ENCODE assay signal across 11 cellular contexts in genomic region chr5:14172149-14172795, GRCh38. TPM values are rescaled to one million over a fixed set of nuclear protein-coding genes. Genes with fewer than 3 reads are reported as not detected.
DNase-seq lines count a peak whose midpoint lies in the region; ATAC-seq and TF ChIP-seq lines count a peak whose summit lies in the region.
"Had no signal": no experiment of that assay in that cellular context is flagged by ENCODE, and none has a peak within 500 bp of the region (broad histone marks: within the 10 kb centered on the region; RNA-seq: fewer than 3 reads in every experiment).

No MANE protein-coding gene starts in this region.

- POLR2A ChIA-PET in activated B cell treated with CpG ODN at 0.5 μM for 24 hours (lab: Charles Lee), result interaction anchor here (0.8 to 1.8 kb wide), 7 partner anchors 13 to 78 kb away, joined by 3 to 8 read pairs (median 4); no protein-coding TSS in a partner anchor

- peaks cover 86% of the 10 kb centered on the region for H3K4me1 Mint-ChIP-seq in activated B cell treated with CpG ODN at 0.5 μM for 24 hours

- no peaks in the 10 kb centered on the region for H3K9me3 ChIP-seq in SJCRH30 (replicated peaks)

- DNase-seq in activated B cell treated with CpG ODN at 0.5 μM for 24 hours (no peak), hepatic stellate cell (ENCODE audit: low spot score) (no peak), HPDE6-E6E7 (ENCODE audit: extremely low spot score) (no peak), SJCRH30 (no peak)
- DNase-seq in activated naive CD4-positive, alpha-beta T cell treated with anti-CD3 and anti-CD28 coated beads, Interleukin-2, amount 50 U/mL, for 16 hours, result no peak
- DNase-seq: activated CD8-positive, alpha-beta T cell treated with anti-CD3 and anti-CD28 coated beads for 36 hours; effector memory CD4-positive, alpha-beta T cell; MM.1S had no signal

- no peaks in the 10 kb centered on the region for H3K36me3 Mint-ChIP-seq in activated B cell treated with CpG ODN at 0.5 μM for 24 hours (ENCODE audit: low read depth)

- no peak overlapping the region for H3K27ac ChIP-seq in SJCRH30

- peak; percentile 42 for ATAC-seq in GM19455 (IDR thresholded peaks at IDR 0.05; ENCODE audit: unreplicated experiment)
- peak; percentile 51 for ATAC-seq in HG03095 (IDR thresholded peaks at IDR 0.05; ENCODE audit: unreplicated experiment)
- ATAC-seq in activated B cell treated with CpG ODN at 0.5 μM for 24 hours (ENCODE audit: low read depth), result peak; percentile 45
- ATAC-seq: activated CD8-positive, alpha-beta T cell treated with anti-CD3 and anti-CD28 coated beads for 36 hours had no signal

- intact Hi-C loops in activated B cell treated with CpG ODN at 0.5 μM for 24 hours (cut with micrococcal nuclease), result loop anchor here (1.0 to 2.0 kb wide), 3 partner anchors 27 to 63 kb away; no protein-coding TSS in a partner anchor

- H3K9me3 Mint-ChIP-seq in activated B cell treated with CpG ODN at 0.5 μM for 24 hours, result no peaks in the 10 kb centered on the region
- H3K9me3 Mint-ChIP-seq: activated CD8-positive, alpha-beta T cell treated with anti-CD3 and anti-CD28 coated beads for 36 hours had no signal

- H3K4me3 ChIP-seq in GM08714 (ENCODE audit: low read length) (peak overlapping the region; percentile 59), SJCRH30 (no peak overlapping the region)

- peak overlapping the region; percentile 93 for H3K27ac Mint-ChIP-seq in activated B cell treated with CpG ODN at 0.5 μM for 24 hours
- H3K27ac Mint-ChIP-seq: activated CD8-positive, alpha-beta T cell treated with anti-CD3 and anti-CD28 coated beads for 36 hours had no signal

- H3K36me3 ChIP-seq in SJCRH30, result no peaks in the 10 kb centered on the region

- no peaks in the 10 kb centered on the region for H3K27me3 Mint-ChIP-seq in activated B cell treated with CpG ODN at 0.5 μM for 24 hours

- peaks cover 2% of the 10 kb centered on the region; the same call in 1 of the 2 replicates for H3K4me1 ChIP-seq in SJCRH30

- no peak for TF ChIP-seq CTCF in activated B cell treated with CpG ODN at 0.5 μM for 24 hours (IDR thresholded peaks at IDR 0.05)

- CTCF ChIA-PET in activated B cell treated with CpG ODN at 0.5 μM for 24 hours (lab: Charles Lee), result interaction anchor here (1.2 kb wide), 1 partner anchor 27 kb away, joined by 3 read pairs; no protein-coding TSS in a partner anchor

- H3K4me3 Mint-ChIP-seq in activated B cell treated with CpG ODN at 0.5 μM for 24 hours, result peak overlapping the region; percentile 74
- H3K4me3 Mint-ChIP-seq: activated CD8-positive, alpha-beta T cell treated with anti-CD3 and anti-CD28 coated beads for 36 hours had no signal

- no peaks in the 10 kb centered on the region for H3K27me3 ChIP-seq in SJCRH30

RNA-seq across cellular contexts. Expression of gene TRIO, which starts 29.1 kb away (rescaled TPM):
- total RNA-seq in activated B cell treated with CpG ODN at 0.5 μM for 24 hours, result 191 and 223 TPM in 2 replicates
- total RNA-seq in SJCRH30 (2014; rRNA removed; shearing (Covaris generic)), result 67.9 and 82.9 TPM in 2 replicates
